2 cellular contexts compared by ENCODE assay signal in the genomic region with DNA sequence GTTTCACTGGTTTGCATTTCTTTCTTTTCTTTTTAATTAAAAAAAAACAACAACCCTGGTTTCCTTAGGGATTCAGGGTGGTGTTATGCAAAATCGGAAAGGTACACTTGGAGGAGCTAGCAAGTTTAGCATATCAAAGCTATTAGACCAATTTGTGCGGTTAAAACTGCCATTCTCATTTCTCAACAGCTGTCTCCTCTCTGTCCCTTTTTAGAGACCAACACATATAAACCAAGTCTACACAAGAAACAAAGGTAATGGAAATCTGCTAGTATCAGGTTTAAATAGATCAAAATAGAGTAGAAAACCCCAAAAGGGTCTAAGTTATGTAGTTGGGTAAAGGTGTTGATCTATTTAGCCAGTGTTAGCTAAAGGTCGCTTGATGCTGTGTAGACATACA.
TF ChIP-seq lines count a peak whose summit lies in the region.

No MANE protein-coding gene starts in this region.

TF ChIP-seq in GM12878, 131 proteins besides CTCF, POLR2A, EP300 and RAD21 (continued from another document and continues in another):
- TF ChIP-seq REST (IDR thresholded peaks at IDR 0.05; ENCODE audit: low read depth, low read length) = no peak
- no peak for TF ChIP-seq EZH2 (IDR thresholded peaks at IDR 0.05; ENCODE audit: borderline replicate concordance, control insufficient read depth, low read depth, low read length)
- TF ChIP-seq KAT2A (conservative IDR thresholded peaks at IDR 0.05; ENCODE audit: control insufficient read depth, low read depth, low read length) = no peak
- TF ChIP-seq, protein P1, sequence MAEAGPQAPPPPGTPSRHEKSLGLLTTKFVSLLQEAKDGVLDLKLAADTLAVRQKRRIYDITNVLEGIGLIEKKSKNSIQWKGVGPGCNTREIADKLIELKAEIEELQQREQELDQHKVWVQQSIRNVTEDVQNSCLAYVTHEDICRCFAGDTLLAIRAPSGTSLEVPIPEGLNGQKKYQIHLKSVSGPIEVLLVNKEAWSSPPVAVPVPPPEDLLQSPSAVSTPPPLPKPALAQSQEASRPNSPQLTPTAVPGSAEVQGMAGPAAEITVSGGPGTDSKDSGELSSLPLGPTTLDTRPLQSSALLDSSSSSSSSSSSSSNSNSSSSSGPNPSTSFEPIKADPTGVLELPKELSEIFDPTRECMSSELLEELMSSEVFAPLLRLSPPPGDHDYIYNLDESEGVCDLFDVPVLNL (IDR thresholded peaks at IDR 0.05; ENCODE audit: low read depth, low read length) = no peak
- no peak for TF ChIP-seq ZNF24 (IDR thresholded peaks at IDR 0.05)
- TF ChIP-seq, protein P2, sequence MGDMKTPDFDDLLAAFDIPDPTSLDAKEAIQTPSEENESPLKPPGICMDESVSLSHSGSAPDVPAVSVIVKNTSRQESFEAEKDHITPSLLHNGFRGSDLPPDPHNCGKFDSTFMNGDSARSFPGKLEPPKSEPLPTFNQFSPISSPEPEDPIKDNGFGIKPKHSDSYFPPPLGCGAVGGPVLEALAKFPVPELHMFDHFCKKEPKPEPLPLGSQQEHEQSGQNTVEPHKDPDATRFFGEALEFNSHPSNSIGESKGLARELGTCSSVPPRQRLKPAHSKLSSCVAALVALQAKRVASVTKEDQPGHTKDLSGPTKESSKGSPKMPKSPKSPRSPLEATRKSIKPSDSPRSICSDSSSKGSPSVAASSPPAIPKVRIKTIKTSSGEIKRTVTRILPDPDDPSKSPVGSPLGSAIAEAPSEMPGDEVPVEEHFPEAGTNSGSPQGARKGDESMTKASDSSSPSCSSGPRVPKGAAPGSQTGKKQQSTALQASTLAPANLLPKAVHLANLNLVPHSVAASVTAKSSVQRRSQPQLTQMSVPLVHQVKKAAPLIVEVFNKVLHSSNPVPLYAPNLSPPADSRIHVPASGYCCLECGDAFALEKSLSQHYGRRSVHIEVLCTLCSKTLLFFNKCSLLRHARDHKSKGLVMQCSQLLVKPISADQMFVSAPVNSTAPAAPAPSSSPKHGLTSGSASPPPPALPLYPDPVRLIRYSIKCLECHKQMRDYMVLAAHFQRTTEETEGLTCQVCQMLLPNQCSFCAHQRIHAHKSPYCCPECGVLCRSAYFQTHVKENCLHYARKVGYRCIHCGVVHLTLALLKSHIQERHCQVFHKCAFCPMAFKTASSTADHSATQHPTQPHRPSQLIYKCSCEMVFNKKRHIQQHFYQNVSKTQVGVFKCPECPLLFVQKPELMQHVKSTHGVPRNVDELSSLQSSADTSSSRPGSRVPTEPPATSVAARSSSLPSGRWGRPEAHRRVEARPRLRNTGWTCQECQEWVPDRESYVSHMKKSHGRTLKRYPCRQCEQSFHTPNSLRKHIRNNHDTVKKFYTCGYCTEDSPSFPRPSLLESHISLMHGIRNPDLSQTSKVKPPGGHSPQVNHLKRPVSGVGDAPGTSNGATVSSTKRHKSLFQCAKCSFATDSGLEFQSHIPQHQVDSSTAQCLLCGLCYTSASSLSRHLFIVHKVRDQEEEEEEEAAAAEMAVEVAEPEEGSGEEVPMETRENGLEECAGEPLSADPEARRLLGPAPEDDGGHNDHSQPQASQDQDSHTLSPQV (IDR thresholded peaks at IDR 0.05) = no peak
- TF ChIP-seq CHD1 (IDR thresholded peaks at IDR 0.05; ENCODE audit: low read depth, low read length) = no peak
- TF ChIP-seq CHD4 (IDR thresholded peaks at IDR 0.05) = no peak
- TF ChIP-seq ATF7 (IDR thresholded peaks at IDR 0.05; ENCODE audit: low read depth) = peak; percentile 11; the same call in 1 of the 2 replicates
- no peak for TF ChIP-seq ZBTB4 (CRISPR knock-in tag; IDR thresholded peaks at IDR 0.05)

TF ChIP-seq in liver, 16 proteins besides CTCF, POLR2A, EP300 and RAD21:
- TF ChIP-seq REST (IDR thresholded peaks at IDR 0.05) (no peak), YY1 (IDR thresholded peaks at IDR 0.05) (no peak), FOXA1 (IDR thresholded peaks at IDR 0.05) (no peak), SP1 (IDR thresholded peaks at IDR 0.05) (no peak), EGR1 (IDR thresholded peaks at IDR 0.05; ENCODE audit: low read depth in 2 of 2) (no peak), NR2F2 (IDR thresholded peaks at IDR 0.05) (no peak), FOXA2 (IDR thresholded peaks at IDR 0.05) (no peak), HNF4A (conservative IDR thresholded peaks at IDR 0.05) (no peak), TAF1 (conservative IDR thresholded peaks at IDR 0.05) (no peak)
- TF ChIP-seq, protein P3, sequence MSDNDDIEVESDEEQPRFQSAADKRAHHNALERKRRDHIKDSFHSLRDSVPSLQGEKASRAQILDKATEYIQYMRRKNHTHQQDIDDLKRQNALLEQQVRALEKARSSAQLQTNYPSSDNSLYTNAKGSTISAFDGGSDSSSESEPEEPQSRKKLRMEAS (IDR thresholded peaks at IDR 0.05) = no peak
- TF ChIP-seq, protein P4, sequence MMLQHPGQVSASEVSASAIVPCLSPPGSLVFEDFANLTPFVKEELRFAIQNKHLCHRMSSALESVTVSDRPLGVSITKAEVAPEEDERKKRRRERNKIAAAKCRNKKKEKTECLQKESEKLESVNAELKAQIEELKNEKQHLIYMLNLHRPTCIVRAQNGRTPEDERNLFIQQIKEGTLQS (IDR thresholded peaks at IDR 0.05) = no peak
